Comparison of ENCODE assay signal across 8 cellular contexts in the genomic region with DNA sequence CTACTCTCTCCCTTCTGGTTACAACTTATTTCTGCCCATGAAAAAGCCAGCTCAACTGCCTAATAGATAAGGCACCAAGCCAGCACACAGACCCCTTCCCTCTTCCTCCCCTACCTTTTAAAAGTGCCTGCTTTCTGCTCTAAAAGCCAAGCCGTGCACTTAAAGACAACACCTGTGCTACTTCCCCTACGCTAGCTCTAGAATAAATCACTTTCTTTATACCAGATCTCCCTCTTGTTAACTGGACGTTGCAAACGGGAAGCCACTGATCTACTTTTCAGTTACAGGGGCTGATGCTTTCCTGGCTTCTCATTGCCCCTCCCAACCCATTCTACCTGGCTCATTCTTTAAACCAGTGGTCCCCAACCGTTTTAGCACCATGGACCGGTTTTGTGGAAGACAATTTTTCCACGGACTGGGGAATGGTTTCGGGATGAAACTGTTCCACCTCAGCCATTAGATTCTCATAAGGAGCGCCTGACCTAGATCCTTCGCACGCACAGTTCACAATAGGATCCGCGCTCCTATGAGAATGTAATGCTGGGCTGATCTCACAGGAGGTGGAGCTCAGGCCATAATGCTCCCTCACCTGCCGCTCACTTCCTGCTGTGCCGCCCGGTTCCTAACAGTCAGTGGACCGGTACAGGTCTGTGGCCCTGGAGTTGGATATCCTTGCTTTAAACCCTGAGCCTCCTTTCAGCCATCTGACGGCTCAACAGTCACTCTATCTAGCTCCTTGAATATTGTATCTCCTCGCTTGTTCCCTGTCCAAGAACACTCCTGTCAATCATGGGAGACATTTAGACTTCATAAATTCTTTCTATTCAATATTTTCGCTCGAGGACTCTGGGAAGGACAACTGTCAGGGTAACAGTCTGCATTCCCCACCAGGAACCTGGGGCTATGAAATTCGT. TPM values are rescaled to one million over a fixed set of nuclear protein-coding genes. Genes with fewer than 3 reads are reported as not detected.
A peak's percentile ranks its signal among the peaks of the same experiment; 100 is the strongest.
DNase-seq lines count a peak whose midpoint lies in the region; ATAC-seq lines count a peak whose summit lies in the region.

No MANE protein-coding gene starts in this region.

- ATAC-seq in activated CD8-positive, alpha-beta memory T cell treated with anti-CD3 and anti-CD28 coated beads, Interleukin-2, amount 10 ng/mL, durations not matched to agents 7 days and 5 days, result peak; percentile 12

- H3K4me1 Mint-ChIP-seq in activated CD8-positive, alpha-beta memory T cell treated with anti-CD3 and anti-CD28 coated beads, Interleukin-2, amount 10 ng/mL, durations not matched to agents 7 days and 5 days, result peaks cover 13% of the 10 kb centered on the region

- H3K9me3 Mint-ChIP-seq in activated CD8-positive, alpha-beta memory T cell treated with anti-CD3 and anti-CD28 coated beads, Interleukin-2, amount 10 ng/mL, durations not matched to agents 7 days and 5 days (ENCODE audit: low read depth), result peaks cover 30% of the 10 kb centered on the region

- H3K4me3 ChIP-seq in iPS-18c (ENCODE audit: insufficient read depth, low read depth, low read length) (peak overlapping the region; percentile 70), skeletal muscle cell (ENCODE audit: low read depth, low read length) (peak overlapping the region; percentile 84)

- peaks cover 4% of the 10 kb centered on the region for H3K9me3 ChIP-seq in iPS-18c (ENCODE audit: control insufficient read depth, insufficient read depth, low read length)

- H3K4me3 Mint-ChIP-seq in activated CD8-positive, alpha-beta memory T cell treated with anti-CD3 and anti-CD28 coated beads, Interleukin-2, amount 10 ng/mL, durations not matched to agents 7 days and 5 days, result peak overlapping the region; percentile 58

- no peak overlapping the region for H3K27ac Mint-ChIP-seq in activated CD8-positive, alpha-beta memory T cell treated with anti-CD3 and anti-CD28 coated beads, Interleukin-2, amount 10 ng/mL, durations not matched to agents 7 days and 5 days

- DNase-seq in activated CD8-positive, alpha-beta memory T cell treated with anti-CD3 and anti-CD28 coated beads, Interleukin-2, amount 10 ng/mL, durations not matched to agents 7 days and 5 days, result no peak
- DNase-seq in activated CD8-positive, alpha-beta memory T cell treated with anti-CD3 and anti-CD28 coated beads, Interleukin-2, amount 50 U/mL, for 48 hours, result no peak
- peak; percentile 92 for DNase-seq in NCI-H69 (lab: John Stamatoyannopoulos, UW)
- DNase-seq in astrocyte of the hippocampus (ENCODE audit: low read depth, low spot score), result peak; percentile 19
- no peak for DNase-seq in skeletal muscle cell (ENCODE audit: low read depth)
- no peak for DNase-seq in LoVo (ENCODE audit: low spot score)
- no peak for DNase-seq in DMS 273 (lab: John Stamatoyannopoulos, UW; ENCODE audit: unreplicated experiment)

- peaks cover 5% of the 10 kb centered on the region for H3K27me3 Mint-ChIP-seq in activated CD8-positive, alpha-beta memory T cell treated with anti-CD3 and anti-CD28 coated beads, Interleukin-2, amount 10 ng/mL, durations not matched to agents 7 days and 5 days

- CTCF ChIA-PET in activated CD8-positive, alpha-beta memory T cell treated with anti-CD3 and anti-CD28 coated beads, Interleukin-2, amount 10 ng/mL, durations not matched to agents 7 days and 5 days (lab: Charles Lee), result no interaction called here

- peaks cover 18% of the 10 kb centered on the region for H3K36me3 Mint-ChIP-seq in activated CD8-positive, alpha-beta memory T cell treated with anti-CD3 and anti-CD28 coated beads, Interleukin-2, amount 10 ng/mL, durations not matched to agents 7 days and 5 days

RNA-seq across cellular contexts. Expression of a gene that starts 0.8 kb away (rescaled TPM):
- total RNA-seq in activated CD8-positive, alpha-beta memory T cell treated with anti-CD3 and anti-CD28 coated beads, Interleukin-2, amount 10 ng/mL, durations not matched to agents 7 days and 5 days, result under 1 TPM; 0.19 to 0.20 TPM

RNA-seq across cellular contexts. Expression of a gene that starts 21.0 kb away (rescaled TPM):
- total RNA-seq in activated CD8-positive, alpha-beta memory T cell treated with anti-CD3 and anti-CD28 coated beads, Interleukin-2, amount 10 ng/mL, durations not matched to agents 7 days and 5 days, result 1 to 10 TPM; 2.2 to 2.4 TPM

RNA-seq across cellular contexts. Expression of a gene that starts 25.8 kb away (rescaled TPM):
- 1 to 10 TPM; 2.3 to 3.0 TPM for total RNA-seq in activated CD8-positive, alpha-beta memory T cell treated with anti-CD3 and anti-CD28 coated beads, Interleukin-2, amount 10 ng/mL, durations not matched to agents 7 days and 5 days

RNA-seq across cellular contexts. Expression of a gene that starts 43.2 kb away (rescaled TPM):
- total RNA-seq in activated CD8-positive, alpha-beta memory T cell treated with anti-CD3 and anti-CD28 coated beads, Interleukin-2, amount 10 ng/mL, durations not matched to agents 7 days and 5 days, result 10 to 100 TPM; 28.7 to 32.6 TPM

RNA-seq across cellular contexts. Expression of a gene that starts 48.2 kb away (rescaled TPM):
- 1 to 10 TPM; 4.8 to 5.1 TPM for total RNA-seq in activated CD8-positive, alpha-beta memory T cell treated with anti-CD3 and anti-CD28 coated beads, Interleukin-2, amount 10 ng/mL, durations not matched to agents 7 days and 5 days

Comparison
In these comparisons a context has a peak if more than half of its experiments do, and no peak if none do; other contexts are left out.
1. DNase-seq: peak in NCI-H69 (single experiment) and astrocyte of the hippocampus (single experiment); none in activated CD8-positive, alpha-beta memory T cell treated with anti-CD3 and anti-CD28 coated beads, Interleukin-2, amount 10 ng/mL, durations not matched to agents 7 days and 5 days (single experiment), activated CD8-positive, alpha-beta memory T cell treated with anti-CD3 and anti-CD28 coated beads, Interleukin-2, amount 50 U/mL, for 48 hours (single experiment), skeletal muscle cell (single experiment), LoVo (single experiment) and DMS 273 (single experiment).